In the genomic region with DNA sequence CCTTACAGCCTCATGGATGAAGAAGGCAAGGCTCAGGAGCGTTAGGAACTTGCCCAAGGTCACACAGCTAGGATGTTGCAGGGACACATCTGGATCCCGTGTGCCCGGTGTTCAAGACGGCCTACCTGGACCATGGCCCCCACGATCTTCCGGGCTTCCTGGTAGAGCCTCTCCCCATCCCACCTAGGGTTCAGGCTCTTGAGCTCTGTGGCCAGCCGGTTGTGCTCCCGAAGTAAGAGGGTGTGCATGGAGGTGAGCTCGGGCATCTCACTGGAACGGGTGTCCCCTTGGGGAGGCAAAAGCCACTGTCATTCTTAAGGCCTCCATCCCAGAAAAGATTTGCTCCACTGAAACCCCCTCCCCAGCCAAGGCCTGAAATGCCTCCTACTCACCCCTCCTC, we compare ENCODE assay signal across 36 cellular contexts. TPM values are rescaled to one million over a fixed set of nuclear protein-coding genes. Genes with fewer than 3 reads are reported as not detected.
"Had no signal": no experiment of that assay in that cellular context is flagged by ENCODE, and none has a peak within 500 bp of the region (broad histone marks: within the 10 kb centered on the region; RNA-seq: fewer than 3 reads in every experiment).

No MANE protein-coding gene starts in this region.

- ATAC-seq: activated naive CD4-positive, alpha-beta T cell treated with anti-CD3 and anti-CD28 coated beads, Interleukin-2, amount 50 U/mL, for 72 hours; activated T-cell treated with anti-CD3 and anti-CD28 coated beads, Interleukin-2, amount 50 U/mL, for 4 hours; body of pancreas; Panc1 had no signal

- H3K4me3 ChIP-seq: adrenal gland, body of pancreas, breast epithelium, SJSA1 had no signal

- H3K36me3 ChIP-seq: adrenal gland, breast epithelium, SJSA1 had no signal

- H3K9me3 ChIP-seq: adrenal gland, body of pancreas, breast epithelium, SJSA1 had no signal

- DNase-seq: activated B cell treated with CpG ODN at 0.5 μM for 24 hours; activated CD4-positive, alpha-beta memory T cell treated with anti-CD3 and anti-CD28 coated beads for 36 hours; activated CD4-positive, alpha-beta T cell treated with anti-CD3 and anti-CD28 coated beads for 4 hours; activated CD4-positive, alpha-beta T cell treated with anti-CD3 and anti-CD28 coated beads, Interleukin-2, amount 50 U/mL, for 1 hour; activated CD4-positive, CD25-positive, alpha-beta regulatory T cell treated with anti-CD3 and anti-CD28 coated beads, Interleukin-2, amount 50 U/mL, for 72 hours; activated CD8-positive, alpha-beta memory T cell treated with anti-CD3 and anti-CD28 coated beads, Interleukin-2, amount 50 U/mL, for 4 hours; activated gamma-delta T cell treated with Interleukin-2 at 50 U/mL for 16 hours; activated naive CD4-positive, alpha-beta T cell treated with anti-CD3 and anti-CD28 coated beads for 36 hours; activated T-cell treated with anti-CD3 and anti-CD28 coated beads for 4 hours; activated T-cell treated with anti-CD3 and anti-CD28 coated beads, Interleukin-2, amount 50 U/mL, for 4 hours; adrenal gland; body of pancreas; NCI-H1048; NCI-H1105 treated with DMSO at 0.1 percent for 48 hours; NCI-H1436; NCI-H1694; NCI-H1930; NCI-H2081 treated with DMSO at 0.1 percent for 48 hours; NCI-H226; NCI-H446 treated with DMSO at 0.1 percent for 48 hours; NCI-H524; SHP77 treated with DMSO at 0.1 percent for 48 hours; SW 1271; T-helper 1 cell; T-helper 2 cell; T-helper 9 cell had no signal

- H3K4me1 ChIP-seq: adrenal gland, SJSA1 had no signal

- H3K27ac ChIP-seq: adrenal gland, body of pancreas, breast epithelium, SJSA1, VCaP had no signal

- FAIRE-seq: astrocyte had no signal

- H3K27me3 ChIP-seq: body of pancreas had no signal

RNA-seq across cellular contexts. Expression of a gene that starts 5.3 kb away (rescaled TPM):
- total RNA-seq: activated B cell treated with CpG ODN at 0.5 μM for 24 hours; activated naive CD4-positive, alpha-beta T cell treated with anti-CD3 and anti-CD28 coated beads for 36 hours; activated naive CD4-positive, alpha-beta T cell treated with anti-CD3 and anti-CD28 coated beads, Interleukin-2, amount 50 U/mL, for 72 hours; activated T-cell treated with anti-CD3 and anti-CD28 coated beads, Interleukin-2, amount 50 U/mL, for 4 hours; activated T-helper 1 cell treated with anti-CD3 and anti-CD28 coated beads, Interleukin-12 subunit alpha, Interleukin-12 subunit beta, Interleukin-2, Interleukin-4 antibody, amounts not matched to agents 30 ng/mL and 10 ng/mL and 1 ng/mL, durations not matched to agents 14 hours and 24 hours and 36 hours; astrocyte; body of pancreas; SJSA1 had no signal

RNA-seq across cellular contexts. Expression of a gene that starts 37.0 kb away (rescaled TPM):
- total RNA-seq: activated B cell treated with CpG ODN at 0.5 μM for 24 hours; activated CD4-positive, alpha-beta memory T cell treated with anti-CD3 and anti-CD28 coated beads for 36 hours; activated naive CD4-positive, alpha-beta T cell treated with anti-CD3 and anti-CD28 coated beads for 36 hours; activated T-helper 1 cell treated with anti-CD3 and anti-CD28 coated beads, Interleukin-12 subunit alpha, Interleukin-12 subunit beta, Interleukin-2, Interleukin-4 antibody, amounts not matched to agents 30 ng/mL and 10 ng/mL and 1 ng/mL, durations not matched to agents 14 hours and 24 hours and 36 hours; adrenal gland; astrocyte; body of pancreas; cardiac septum; MCF 10A; RPMI7951; SJSA1 had no signal

RNA-seq across cellular contexts. Expression of a gene that starts 53.2 kb away (rescaled TPM):
- total RNA-seq: MCF 10A had no signal
